Comparison of ENCODE assay signal across 14 cellular contexts in genomic region chr10:17533731-17534130, GRCh38.
"Had no signal": no experiment of that assay in that cellular context is flagged by ENCODE, and none has a peak within 500 bp of the region (broad histone marks: within the 10 kb centered on the region; RNA-seq: fewer than 3 reads in every experiment).

No MANE protein-coding gene starts in this region.

- H3K4me1 Mint-ChIP-seq: activated naive CD4-positive, alpha-beta T cell treated with anti-CD3 and anti-CD28 coated beads, Interleukin-2, amount 50 U/mL, for 24 hours had no signal

- H3K9me3 Mint-ChIP-seq: activated naive CD4-positive, alpha-beta T cell treated with anti-CD3 and anti-CD28 coated beads, Interleukin-2, amount 50 U/mL, for 24 hours; natural killer cell treated with Interleukin-12 subunit alpha and Interleukin-12 subunit beta and Interleukin-15 and Interleukin-18, amount 100 ng/mL, for 72 hours; T-helper 2 cell treated with Interferon-gamma antibody and Interleukin-4, amounts not matched to agents 5 μg/mL and 100 μg/mL, for 36 hours had no signal

- DNase-seq: activated CD4-positive, alpha-beta T cell treated with anti-CD3 and anti-CD28 coated beads, Interleukin-2, amount 50 U/mL, for 4 hours; activated CD4-positive, CD25-positive, alpha-beta regulatory T cell treated with anti-CD3 and anti-CD28 coated beads, Interleukin-2, amount 50 U/mL, for 72 hours; activated effector memory CD4-positive, alpha-beta T cell treated with Interleukin-2 at 50 U/mL for 16 hours; activated T-cell treated with anti-CD3 and anti-CD28 coated beads, Interleukin-2, amount 50 U/mL, for 1 hour; effector CD4-positive, alpha-beta T cell; left colon; mucosa of descending colon; stimulated activated CD4-positive, alpha-beta T cell treated with anti-CD3 and anti-CD28 coated beads, Interleukin-15, amount 100 ng/mL, for 24 hours; stimulated activated CD4-positive, alpha-beta T cell treated with anti-CD3 and anti-CD28 coated beads, Interleukin-4, amount 100 ng/mL, for 24 hours had no signal

- H3K27ac Mint-ChIP-seq: activated naive CD4-positive, alpha-beta T cell treated with anti-CD3 and anti-CD28 coated beads, Interleukin-2, amount 50 U/mL, for 24 hours; stimulated activated naive CD8-positive, alpha-beta T cell treated with anti-CD3 and anti-CD28 coated beads, Interleukin-15, Interleukin-2, amounts not matched to agents 100 ng/mL and 50 ng/mL, for 24 hours; T-helper 2 cell treated with Interferon-gamma antibody and Interleukin-4, amounts not matched to agents 5 μg/mL and 100 μg/mL, for 36 hours had no signal

- H3K4me3 Mint-ChIP-seq: activated naive CD4-positive, alpha-beta T cell treated with anti-CD3 and anti-CD28 coated beads, Interleukin-2, amount 50 U/mL, for 24 hours; natural killer cell treated with Interleukin-12 subunit alpha and Interleukin-12 subunit beta and Interleukin-15 and Interleukin-18, amount 100 ng/mL, for 72 hours; stimulated activated naive CD8-positive, alpha-beta T cell treated with anti-CD3 and anti-CD28 coated beads, Interleukin-15, Interleukin-2, amounts not matched to agents 100 ng/mL and 50 ng/mL, for 24 hours; T-helper 2 cell treated with Interferon-gamma antibody and Interleukin-4, amounts not matched to agents 5 μg/mL and 100 μg/mL, for 36 hours had no signal

- ATAC-seq: left colon; mucosa of descending colon; natural killer cell treated with Interleukin-12 subunit alpha and Interleukin-12 subunit beta and Interleukin-15 and Interleukin-18, amount 100 ng/mL, for 72 hours had no signal

- H3K27me3 Mint-ChIP-seq: activated naive CD4-positive, alpha-beta T cell treated with anti-CD3 and anti-CD28 coated beads, Interleukin-2, amount 50 U/mL, for 24 hours; stimulated activated naive CD8-positive, alpha-beta T cell treated with anti-CD3 and anti-CD28 coated beads, Interleukin-15, Interleukin-2, amounts not matched to agents 100 ng/mL and 50 ng/mL, for 24 hours had no signal

- H3K9me3 ChIP-seq: mucosa of descending colon had no signal

- H3K36me3 Mint-ChIP-seq: activated naive CD4-positive, alpha-beta T cell treated with anti-CD3 and anti-CD28 coated beads, Interleukin-2, amount 50 U/mL, for 24 hours; natural killer cell treated with Interleukin-12 subunit alpha and Interleukin-12 subunit beta and Interleukin-15 and Interleukin-18, amount 100 ng/mL, for 72 hours had no signal

- H3K4me3 ChIP-seq: lung, mucosa of descending colon had no signal
